ENCODE assay signal across 9 cellular contexts in genomic region chr3:42072583-42072924, GRCh38. TPM values are rescaled to one million over a fixed set of nuclear protein-coding genes. Genes with fewer than 3 reads are reported as not detected.
A peak's percentile ranks its signal among the peaks of the same experiment; 100 is the strongest.
DNase-seq lines count a peak whose midpoint lies in the region; ATAC-seq and TF ChIP-seq lines count a peak whose summit lies in the region.
"Had no signal": no experiment of that assay in that cellular context is flagged by ENCODE, and none has a peak within 500 bp of the region (broad histone marks: within the 10 kb centered on the region; RNA-seq: fewer than 3 reads in every experiment).

No MANE protein-coding gene starts in this region.

- H3K9me3 Mint-ChIP-seq in HFFc6, result no peaks in the 10 kb centered on the region; the same call in 1 of the 2 replicates
- no peaks in the 10 kb centered on the region for H3K9me3 Mint-ChIP-seq in activated naive CD8-positive, alpha-beta T cell treated with anti-CD3 and anti-CD28 coated beads, Interleukin-2, amount 50 U/mL, for 24 hours
- no peaks in the 10 kb centered on the region for H3K9me3 Mint-ChIP-seq in activated T-cell treated with anti-CD3 and anti-CD28 coated beads, Interleukin-2, amount 50 U/mL, for 24 hours
- H3K9me3 Mint-ChIP-seq: central memory CD8-positive, alpha-beta T cell had no signal

- H3K4me1 Mint-ChIP-seq in HFFc6 (ENCODE audit: low read depth), result peaks cover 59% of the 10 kb centered on the region
- peaks cover 44% of the 10 kb centered on the region for H3K4me1 Mint-ChIP-seq in activated naive CD8-positive, alpha-beta T cell treated with anti-CD3 and anti-CD28 coated beads, Interleukin-2, amount 50 U/mL, for 24 hours
- peaks cover 34% of the 10 kb centered on the region for H3K4me1 Mint-ChIP-seq in activated T-cell treated with anti-CD3 and anti-CD28 coated beads, Interleukin-2, amount 50 U/mL, for 24 hours (ENCODE audit: low read depth)

- no peak for ATAC-seq in activated naive CD8-positive, alpha-beta T cell treated with anti-CD3 and anti-CD28 coated beads, Interleukin-2, amount 50 U/mL, for 24 hours
- peak; percentile 4 for ATAC-seq in left lobe of liver

- DNase-seq in HFFc6, result no peak
- no peak for DNase-seq in activated naive CD8-positive, alpha-beta T cell treated with anti-CD3 and anti-CD28 coated beads, Interleukin-2, amount 50 U/mL, for 24 hours
- no peak for DNase-seq in left lobe of liver (ENCODE audit: low spot score)
- no peak for DNase-seq in activated gamma-delta T cell treated with Interleukin-2 at 50 U/mL for 16 hours
- DNase-seq in cerebellar cortex (ENCODE audit: low spot score), result no peak
- DNase-seq in activated T-cell treated with anti-CD3 and anti-CD28 coated beads, Interleukin-2, amount 50 U/mL, for 24 hours, result no peak
- DNase-seq in cerebellar nuclear complex (lab: John Stamatoyannopoulos, UW), result no peak

- H3K36me3 ChIP-seq in stomach smooth muscle (ENCODE audit: control insufficient read depth in 2 of 2, insufficient read depth in 2 of 2, low read length in 2 of 2), result no peaks in the 10 kb centered on the region

- H3K4me3 Mint-ChIP-seq in HFFc6, result peak overlapping the region; percentile 74
- H3K4me3 Mint-ChIP-seq in activated naive CD8-positive, alpha-beta T cell treated with anti-CD3 and anti-CD28 coated beads, Interleukin-2, amount 50 U/mL, for 24 hours, result peak overlapping the region; percentile 12
- H3K4me3 Mint-ChIP-seq in activated T-cell treated with anti-CD3 and anti-CD28 coated beads, Interleukin-2, amount 50 U/mL, for 24 hours, result no peak overlapping the region
- H3K4me3 Mint-ChIP-seq: central memory CD8-positive, alpha-beta T cell had no signal

- peaks cover 67% of the 10 kb centered on the region for H3K4me1 ChIP-seq in stomach smooth muscle (ENCODE audit: control insufficient read depth, insufficient read depth, low read length)

- peak overlapping the region; percentile 0 to 64 for H3K9ac ChIP-seq in stomach smooth muscle (ENCODE audit: low read length in 2 of 2)

- H3K36me3 Mint-ChIP-seq in HFFc6 (ENCODE audit: low read depth), result peaks cover 8% of the 10 kb centered on the region
- H3K36me3 Mint-ChIP-seq in activated naive CD8-positive, alpha-beta T cell treated with anti-CD3 and anti-CD28 coated beads, Interleukin-2, amount 50 U/mL, for 24 hours (ENCODE audit: low read depth), result no peaks in the 10 kb centered on the region
- H3K36me3 Mint-ChIP-seq in activated T-cell treated with anti-CD3 and anti-CD28 coated beads, Interleukin-2, amount 50 U/mL, for 24 hours (ENCODE audit: low read depth), result peaks cover 5% of the 10 kb centered on the region

- no peaks in the 10 kb centered on the region for H3K9me3 ChIP-seq in stomach smooth muscle (ENCODE audit: control insufficient read depth in 2 of 2, low read length in 2 of 2)

- H3K27me3 ChIP-seq in stomach smooth muscle (ENCODE audit: control insufficient read depth in 1 of 2, insufficient read depth in 2 of 2, low read length in 2 of 2), result no peaks in the 10 kb centered on the region

- H3K27ac Mint-ChIP-seq in HFFc6, result peak overlapping the region; percentile 76
- H3K27ac Mint-ChIP-seq in activated naive CD8-positive, alpha-beta T cell treated with anti-CD3 and anti-CD28 coated beads, Interleukin-2, amount 50 U/mL, for 24 hours, result no peak overlapping the region
- no peak overlapping the region for H3K27ac Mint-ChIP-seq in activated T-cell treated with anti-CD3 and anti-CD28 coated beads, Interleukin-2, amount 50 U/mL, for 24 hours

- H3K27me3 Mint-ChIP-seq in HFFc6 (ENCODE audit: insufficient read depth), result peaks cover 3% of the 10 kb centered on the region; the same call in 1 of the 2 replicates
- H3K27me3 Mint-ChIP-seq in activated naive CD8-positive, alpha-beta T cell treated with anti-CD3 and anti-CD28 coated beads, Interleukin-2, amount 50 U/mL, for 24 hours, result no peaks in the 10 kb centered on the region
- no peaks in the 10 kb centered on the region for H3K27me3 Mint-ChIP-seq in activated T-cell treated with anti-CD3 and anti-CD28 coated beads, Interleukin-2, amount 50 U/mL, for 24 hours
- H3K27me3 Mint-ChIP-seq: central memory CD8-positive, alpha-beta T cell had no signal

- H3K4me3 ChIP-seq in stomach smooth muscle (ENCODE audit: low read length in 2 of 2), result peak overlapping the region; percentile 4 to 68

- TF ChIP-seq CTCF in HFFc6 (IDR thresholded peaks at IDR 0.05), result no peak

- H3K27ac ChIP-seq in stomach smooth muscle (ENCODE audit: low read length), result peak overlapping the region; percentile 89

RNA-seq across cellular contexts. Expression of gene TRAK1, which starts 18.6 kb away (rescaled TPM):
- 10 to 100 TPM; 50.6 to 54.3 (median 52.3) TPM for total RNA-seq in HFFc6 (2021; fragmentation: NEBNext Ultra II Directional; extraction: Animal tissue kit (Norgen Biotek cat#: 25700))
- total RNA-seq in left lobe of liver, result 11.2 TPM
